Comparison of ENCODE assay signal across 23 cellular contexts in the genomic region with DNA sequence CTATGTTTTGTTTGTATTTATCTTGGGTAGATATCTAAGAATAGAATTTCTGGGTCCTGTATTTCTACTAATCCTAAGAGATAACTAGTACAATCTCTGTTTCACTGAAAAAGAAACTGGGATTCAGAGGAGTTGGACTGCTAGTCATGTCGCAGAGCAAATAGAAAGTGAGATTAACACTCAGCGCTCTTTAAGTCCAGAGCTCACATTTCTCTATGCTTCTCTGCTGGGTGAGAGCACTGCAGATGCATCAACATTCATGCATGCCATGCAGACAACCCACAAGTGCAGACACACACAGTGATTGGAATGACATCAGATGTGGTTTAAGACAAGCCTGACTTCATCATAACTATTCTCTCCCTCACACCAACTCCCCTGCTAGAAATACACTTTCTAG.
"Had no signal": no experiment of that assay in that cellular context is flagged by ENCODE, and none has a peak within 500 bp of the region (broad histone marks: within the 10 kb centered on the region; RNA-seq: fewer than 3 reads in every experiment).

No MANE protein-coding gene starts in this region.

- H3K9me3 ChIP-seq: SK-N-SH had no signal

- DNase-seq: Kasumi-1; NCI-H1092; NCI-H1105 treated with DMSO at 0.1 percent for 48 hours; NCI-H1417 treated with DMSO at 0.1 percent for 48 hours; NCI-H146; NCI-H187; NCI-H2029; NCI-H2081 treated with DMSO at 0.1 percent for 48 hours; NCI-H2171; NCI-H226; NCI-H446; NCI-H510A; NCI-H524 treated with DMSO at 0.1 percent for 48 hours; NCI-H69; NCI-H774; NK-92 treated with Interleukin-12 subunit alpha and Interleukin-12 subunit beta, amount 100 ng/mL, for 24 hours; PC-3; SHP77; SK-N-SH; SW 1271 had no signal

- H3K4me2 ChIP-seq: KMS-11, SK-N-SH had no signal

- H3K4me3 ChIP-seq: K562 had no signal

- H3K27ac ChIP-seq: KMS-11, RWPE1 had no signal

- H3K9ac ChIP-seq: KMS-11, SK-N-SH had no signal
